8 cellular contexts compared by ENCODE assay signal in genomic region chr11:134412508-134413333, GRCh38. TPM values are rescaled to one million over a fixed set of nuclear protein-coding genes. Genes with fewer than 3 reads are reported as not detected.
DNase-seq lines count a peak whose midpoint lies in the region; ATAC-seq, FAIRE-seq and TF ChIP-seq lines count a peak whose summit lies in the region.

No MANE protein-coding gene starts in this region.

- H3K27ac ChIP-seq in cardiac muscle cell, result no peak overlapping the region
- H3K27ac ChIP-seq in keratinocyte (ENCODE audit: control insufficient read depth, insufficient read depth, low read length), result no peak overlapping the region

- dilution Hi-C loops in keratinocyte (cut with MboI; ENCODE audit: extremely low pct_ligation_motif_present, low sequenced_read_pairs), result no loop called here

- H3K4me3 ChIP-seq in cardiac muscle cell (peak overlapping the region; percentile 51), keratinocyte (ENCODE audit: control insufficient read depth in 2 of 3, extremely low read depth in 1 of 3, insufficient read depth in 2 of 3, low read depth in 1 of 3, low read length in 3 of 3) (peak overlapping the region in 2 of 3 experiments; percentile 25 to 28), foreskin fibroblast (ENCODE audit: low read depth in 1 of 2, low read length in 2 of 2) (no peak overlapping the region)

- H4K20me1 ChIP-seq in keratinocyte (ENCODE audit: control insufficient read depth, extremely low read depth, insufficient read depth, low read length), result no peaks in the 10 kb centered on the region

- peak; percentile 20 to 48 for DNase-seq in cardiac muscle cell (ENCODE audit: low read depth in 1 of 2, low spot score in 1 of 2)
- DNase-seq in cardiac septum (ENCODE audit: low spot score), result no peak
- DNase-seq in activated naive CD4-positive, alpha-beta T cell treated with anti-CD3 and anti-CD28 coated beads, Interleukin-2, amount 50 U/mL, for 72 hours (ENCODE audit: low spot score in 2 of 2), result peak in 1 of 2 donors; percentile 30
- no peak for DNase-seq in keratinocyte (ENCODE audit: low read depth, low spot score)
- DNase-seq in stimulated activated naive CD8-positive, alpha-beta T cell treated with anti-CD3 and anti-CD28 coated beads, Interleukin-15, Interleukin-2, amounts not matched to agents 100 U/mL and 50 U/mL, for 24 hours, result peak; percentile 15
- no peak for DNase-seq in foreskin fibroblast
- no peak for DNase-seq in SIG-M5 treated with dmso at 0.1 percent for 504 hours (lab: John Stamatoyannopoulos, UW; ENCODE audit: unreplicated experiment)

- H3K9ac ChIP-seq in keratinocyte (ENCODE audit: control insufficient read depth, extremely low read depth, insufficient read depth, low read length), result no peak overlapping the region

- H3K27me3 ChIP-seq in cardiac muscle cell, result peaks cover 83% of the 10 kb centered on the region
- H3K27me3 ChIP-seq in keratinocyte (ENCODE audit: control insufficient read depth, extremely low read depth, insufficient read depth, low read length), result peaks cover 64% of the 10 kb centered on the region

- no peak overlapping the region for H2AFZ ChIP-seq in keratinocyte (ENCODE audit: control insufficient read depth, low read length)

- no peak overlapping the region for H3K27ac Mint-ChIP-seq in activated naive CD4-positive, alpha-beta T cell treated with anti-CD3 and anti-CD28 coated beads, Interleukin-2, amount 50 U/mL, for 72 hours

- no peaks in the 10 kb centered on the region for H3K4me1 ChIP-seq in cardiac muscle cell (ENCODE audit: low read depth)
- no peaks in the 10 kb centered on the region for H3K4me1 ChIP-seq in keratinocyte (ENCODE audit: control insufficient read depth, extremely low read depth, insufficient read depth, low read length)

- no peaks in the 10 kb centered on the region for H3K9me3 Mint-ChIP-seq in activated naive CD4-positive, alpha-beta T cell treated with anti-CD3 and anti-CD28 coated beads, Interleukin-2, amount 50 U/mL, for 72 hours

- H3K36me3 Mint-ChIP-seq in activated naive CD4-positive, alpha-beta T cell treated with anti-CD3 and anti-CD28 coated beads, Interleukin-2, amount 50 U/mL, for 72 hours, result no peaks in the 10 kb centered on the region

- TF ChIP-seq CTCF in cardiac muscle cell (IDR thresholded peaks at IDR 0.05; ENCODE audit: low read depth, low read length) (no peak), keratinocyte (optimal IDR thresholded peaks at IDR 0.05 in 1 of 3, IDR thresholded peaks at IDR 0.05 in 1 of 3, conservative IDR thresholded peaks at IDR 0.05 in 1 of 3; ENCODE audit: extremely low read depth in 1 of 3, insufficient read depth in 2 of 3, low read length in 3 of 3) (no peak), foreskin fibroblast (IDR thresholded peaks at IDR 0.05; ENCODE audit: low read depth, low read length) (no peak)

- H3K4me2 ChIP-seq in keratinocyte (ENCODE audit: control insufficient read depth, extremely low read depth, insufficient read depth, low read depth, low read length), result no peak overlapping the region

- H3K9me3 ChIP-seq in cardiac muscle cell (ENCODE audit: low read depth), result no peaks in the 10 kb centered on the region
- no peaks in the 10 kb centered on the region for H3K9me3 ChIP-seq in keratinocyte (ENCODE audit: control insufficient read depth, low read depth, low read length)

- H3K36me3 ChIP-seq in cardiac muscle cell (no peaks in the 10 kb centered on the region), keratinocyte (ENCODE audit: control insufficient read depth in 2 of 2, extremely low read depth in 1 of 2, insufficient read depth in 2 of 2, low read length in 2 of 2) (no peaks in the 10 kb centered on the region)

- intact Hi-C loops in cardiac septum (cut with DNase I), result no loop called here

- H3K9me1 ChIP-seq in keratinocyte (ENCODE audit: control insufficient read depth, extremely low read depth, insufficient read depth, low read length), result no peaks in the 10 kb centered on the region

- ATAC-seq in activated naive CD4-positive, alpha-beta T cell treated with anti-CD3 and anti-CD28 coated beads, Interleukin-2, amount 50 U/mL, for 72 hours, result peak; percentile 45 to 46
- no peak for ATAC-seq in stimulated activated naive CD8-positive, alpha-beta T cell treated with anti-CD3 and anti-CD28 coated beads, Interleukin-15, Interleukin-2, amounts not matched to agents 100 U/mL and 50 U/mL, for 24 hours
- no peak for ATAC-seq in HG03135 (IDR thresholded peaks at IDR 0.05; ENCODE audit: unreplicated experiment)

- H3K79me2 ChIP-seq in keratinocyte (ENCODE audit: control insufficient read depth, insufficient read depth, low read length), result no peaks in the 10 kb centered on the region

- no peak for FAIRE-seq in keratinocyte (lab: Jason Lieb, UNC)

RNA-seq across cellular contexts. Expression of gene B3GAT1, which starts 0.7 kb away (rescaled TPM):
- total RNA-seq in cardiac muscle cell (0.85 and 1.5 TPM in 2 replicates), cardiac septum (0.27 TPM)
- polyA plus RNA-seq in cardiac muscle cell (not detected in 2 replicates), keratinocyte (0.04 to 0.11 TPM (median 0.04 TPM) in 3 replicates)
- under 1 TPM; 0.09 to 0.23 TPM for total RNA-seq in activated naive CD4-positive, alpha-beta T cell treated with anti-CD3 and anti-CD28 coated beads, Interleukin-2, amount 50 U/mL, for 72 hours
- polyA plus RNA-seq in keratinocyte (2011; ENCODE audit: low read depth), result not detected
- 0.18 TPM in 1 of 2 replicates, not detected in the other for polyA plus RNA-seq in keratinocyte (2011; cell fraction: cytosol; rRNA removed)
- 0.17 and 0.33 TPM in 2 replicates for polyA plus RNA-seq in keratinocyte (2011; cell fraction: nucleus; rRNA removed)
- polyA plus RNA-seq in keratinocyte (2012; ENCODE audit: low replicate concordance), result 0.04 and 0.13 TPM in 2 replicates
- 0.10 TPM in 1 of 3 replicates, not detected in the others for polyA minus RNA-seq in keratinocyte
- polyA minus RNA-seq in keratinocyte (2011; cell fraction: cytosol; rRNA and poly(A)+ RNA removed), result not detected
- 0.16 TPM in 1 of 2 replicates, not detected in the other for polyA minus RNA-seq in keratinocyte (2011; cell fraction: nucleus; rRNA and poly(A)+ RNA removed)

Comparison
In these comparisons a context has a peak if more than half of its experiments do, and no peak if none do; other contexts are left out.
1. DNase-seq: peak in cardiac muscle cell (2 of 2) and stimulated activated naive CD8-positive, alpha-beta T cell treated with anti-CD3 and anti-CD28 coated beads, Interleukin-15, Interleukin-2, amounts not matched to agents 100 U/mL and 50 U/mL, for 24 hours (single experiment); none in cardiac septum (single experiment), keratinocyte (single experiment), foreskin fibroblast (0 of 2) and SIG-M5 treated with dmso at 0.1 percent for 504 hours (single experiment).
2. H3K4me3 ChIP-seq: peak in cardiac muscle cell (single experiment) and keratinocyte (2 of 3); none in foreskin fibroblast (0 of 2).
3. ATAC-seq: peak in activated naive CD4-positive, alpha-beta T cell treated with anti-CD3 and anti-CD28 coated beads, Interleukin-2, amount 50 U/mL, for 72 hours (2 of 2); none in stimulated activated naive CD8-positive, alpha-beta T cell treated with anti-CD3 and anti-CD28 coated beads, Interleukin-15, Interleukin-2, amounts not matched to agents 100 U/mL and 50 U/mL, for 24 hours (single experiment) and HG03135 (single experiment).